In the genomic region with DNA sequence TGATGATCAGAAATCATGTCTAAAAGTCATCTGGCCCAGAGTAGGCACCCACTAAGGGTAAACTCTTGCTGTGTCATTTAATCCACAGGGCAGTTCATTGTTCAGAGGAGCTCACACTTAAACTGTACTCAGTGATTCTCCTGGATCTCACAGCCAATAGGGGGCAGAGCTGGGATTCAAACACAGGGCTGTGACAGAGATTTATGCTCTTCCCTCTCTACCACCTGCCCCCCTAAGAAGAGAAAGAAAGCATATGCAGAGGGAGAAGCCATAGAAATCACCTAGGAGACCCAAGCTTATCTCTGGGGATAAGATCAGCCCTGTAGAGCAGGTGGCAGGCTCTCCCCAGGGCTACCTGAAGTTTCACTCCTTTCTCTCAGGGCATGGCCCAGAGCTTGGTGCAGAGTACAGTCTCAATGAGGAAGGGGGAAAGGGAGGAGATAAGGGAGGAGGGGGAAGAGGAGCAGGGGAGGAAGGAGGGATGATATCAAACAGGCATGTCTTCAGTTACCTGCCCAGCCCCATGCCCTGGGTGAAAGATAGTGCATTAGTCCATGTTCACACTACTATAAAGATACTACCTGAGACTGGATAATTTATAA, we compare ENCODE assay signal across 11 cellular contexts. TPM values are rescaled to one million over a fixed set of nuclear protein-coding genes. Genes with fewer than 3 reads are reported as not detected.
DNase-seq lines count a peak whose midpoint lies in the region; ATAC-seq, FAIRE-seq and TF ChIP-seq lines count a peak whose summit lies in the region.
"Had no signal": no experiment of that assay in that cellular context is flagged by ENCODE, and none has a peak within 500 bp of the region (broad histone marks: within the 10 kb centered on the region; RNA-seq: fewer than 3 reads in every experiment).

No MANE protein-coding gene starts in this region.

- H3K9ac ChIP-seq in Loucy (ENCODE audit: low read depth, low read length, poor library complexity, severe bottlenecking) (no peak overlapping the region), astrocyte (ENCODE audit: low read length) (no peak overlapping the region), HepG2 (ENCODE audit: insufficient read depth, low read depth, low read length) (no peak overlapping the region)

- TF ChIP-seq POLR2A in HepG2 (IDR thresholded peaks at IDR 0.05; ENCODE audit: insufficient read depth in 1 of 2, low read depth in 2 of 2, low read length in 2 of 2) = no peak

- ATAC-seq in HepG2 = peak; percentile 44; the same call in 1 of the 3 replicates
- ATAC-seq in HG03432 (IDR thresholded peaks at IDR 0.05; ENCODE audit: unreplicated experiment) = no peak
- no peak for ATAC-seq in HG02938 (IDR thresholded peaks at IDR 0.05; ENCODE audit: unreplicated experiment)
- ATAC-seq: gastroesophageal sphincter had no signal

- BruUV-seq in HepG2 (replicated peaks; lab: Mats Ljungman, UMichigan) = no TSS peak

- no peaks in the 10 kb centered on the region for H3F3A ChIP-seq in Loucy (ENCODE audit: low read depth)

- H4K20me1 ChIP-seq in Loucy (ENCODE audit: insufficient read depth, low read length, poor library complexity, severe bottlenecking) (no peaks in the 10 kb centered on the region), astrocyte (ENCODE audit: insufficient read depth, low read length) (no peaks in the 10 kb centered on the region), HepG2 (ENCODE audit: insufficient read depth, low read length) (no peaks in the 10 kb centered on the region)

- H3K4me2 ChIP-seq in Loucy (ENCODE audit: low read depth, low read length, poor library complexity, severe bottlenecking) (no peak overlapping the region), astrocyte (ENCODE audit: low read length) (no peak overlapping the region), HepG2 (ENCODE audit: low read depth, low read length) (no peak overlapping the region)

- H3K79me2 ChIP-seq in Loucy (ENCODE audit: insufficient read depth, low read length) = no peaks in the 10 kb centered on the region
- no peaks in the 10 kb centered on the region for H3K79me2 ChIP-seq in astrocyte (ENCODE audit: insufficient read depth, low read length)
- H3K79me2 ChIP-seq in HepG2 (ENCODE audit: insufficient read depth, low read length) = no peaks in the 10 kb centered on the region

- H3K4me3 ChIP-seq in Loucy (ENCODE audit: low read length, poor library complexity, severe bottlenecking) (no peak overlapping the region), astrocyte (ENCODE audit: insufficient read depth, low read depth, low read length) (no peak overlapping the region), HepG2 (replicated peaks in 1 of 3; ENCODE audit: insufficient read depth in 1 of 3, low read depth in 2 of 3, low read length in 3 of 3) (no peak overlapping the region)
- H3K4me3 ChIP-seq: gastroesophageal sphincter, thyroid gland had no signal

- H2AFZ ChIP-seq in Loucy (ENCODE audit: low read length) = no peak overlapping the region
- no peak overlapping the region for H2AFZ ChIP-seq in astrocyte (ENCODE audit: low read depth, low read length)
- H2AFZ ChIP-seq in HepG2 (ENCODE audit: low read length) = no peak overlapping the region

- H3K4me3 Mint-ChIP-seq in astrocyte (ENCODE audit: unreplicated experiment) = no peak overlapping the region
- H3K4me3 Mint-ChIP-seq: activated T-cell treated with anti-CD3 and anti-CD28 coated beads, Interleukin-2, amount 50 U/mL, for 24 hours had no signal

- in situ Hi-C loops in HepG2 (cut with HindIII; ENCODE audit: extremely low pct_ligation_motif_present, low pct_unique_long_range_greater_than_20kb) = no loop called here

- no peaks in the 10 kb centered on the region for H3K36me3 Mint-ChIP-seq in astrocyte (ENCODE audit: low read depth, unreplicated experiment)

- intact Hi-C loops in HepG2 (cut with micrococcal nuclease; ENCODE audit: unreplicated experiment) = loop anchor here (2.0 kb wide), 1 partner anchor 245 kb away; no protein-coding TSS in a partner anchor

- no peaks in the 10 kb centered on the region for H3K4me1 ChIP-seq in Loucy (ENCODE audit: insufficient read depth, low read length, poor library complexity, severe bottlenecking)
- no peaks in the 10 kb centered on the region for H3K4me1 ChIP-seq in astrocyte (ENCODE audit: insufficient read depth, low read length)
- no peaks in the 10 kb centered on the region for H3K4me1 ChIP-seq in HepG2 (ENCODE audit: insufficient read depth, low read length)
- H3K4me1 ChIP-seq: gastroesophageal sphincter, thyroid gland had no signal

- H3K9me3 Mint-ChIP-seq in astrocyte (ENCODE audit: unreplicated experiment) = no peaks in the 10 kb centered on the region
- H3K9me3 Mint-ChIP-seq: activated T-cell treated with anti-CD3 and anti-CD28 coated beads, Interleukin-2, amount 50 U/mL, for 24 hours had no signal

- POLR2A ChIA-PET in HepG2 (lab: Yijun Ruan, JAX) = no interaction called here

- H3K27me3 ChIP-seq in Loucy (ENCODE audit: insufficient read depth, low read length, poor library complexity, severe bottlenecking) = no peaks in the 10 kb centered on the region
- H3K27me3 ChIP-seq in astrocyte (ENCODE audit: insufficient read depth, low read length) = peaks cover 13% of the 10 kb centered on the region
- no peaks in the 10 kb centered on the region; a peak in 1 of 5 replicates for H3K27me3 ChIP-seq in HepG2 (ENCODE audit: control insufficient read depth in 1 of 2, insufficient read depth in 2 of 2, low read length in 2 of 2)
- H3K27me3 ChIP-seq: thyroid gland had no signal

- H3K9me3 ChIP-seq in Loucy (ENCODE audit: insufficient read depth, low read depth, low read length) (no peaks in the 10 kb centered on the region), astrocyte (ENCODE audit: insufficient read depth, low read depth, low read length) (no peaks in the 10 kb centered on the region), HepG2 (ENCODE audit: low read length) (no peaks in the 10 kb centered on the region)
- H3K9me3 ChIP-seq: gastroesophageal sphincter, thyroid gland had no signal

- H3K27ac ChIP-seq in astrocyte (ENCODE audit: low read depth, low read length) (no peak overlapping the region), HepG2 (ENCODE audit: extremely low read length, insufficient read depth, low read length) (no peak overlapping the region)
- H3K27ac ChIP-seq: gastroesophageal sphincter, thyroid gland had no signal

- TF ChIP-seq EP300 in HepG2 (IDR thresholded peaks at IDR 0.05; ENCODE audit: low read depth in 2 of 2, low read length in 2 of 2) (no peak), HepG2 (CRISPR knock-in tag; IDR thresholded peaks at IDR 0.05; ENCODE audit: borderline replicate concordance) (no peak)

- TF ChIP-seq CTCF in Loucy (conservative IDR thresholded peaks at IDR 0.05; ENCODE audit: low read length) (peak; percentile 62), astrocyte (IDR thresholded peaks at IDR 0.05; ENCODE audit: insufficient read depth, low read depth, low read length) (peak; percentile 19), HepG2 (CRISPR knock-in tag; IDR thresholded peaks at IDR 0.05) (0 out of 2 replicates have a peak, but pooled peaks have one; percentile 16)

- no peak for TF ChIP-seq RAD21 in HepG2 (CRISPR knock-in tag; IDR thresholded peaks at IDR 0.05)

- CTCF ChIA-PET in HepG2 (lab: Yijun Ruan, JAX; ENCODE audit: low intra/inter-chr PET ratio, low total read pairs) = interaction anchor here (1.8 kb wide), 1 partner anchor 246 kb away, joined by 4 read pairs; no protein-coding TSS in a partner anchor

- H3K27ac Mint-ChIP-seq in astrocyte (ENCODE audit: unreplicated experiment) = no peak overlapping the region
- H3K27ac Mint-ChIP-seq: activated T-cell treated with anti-CD3 and anti-CD28 coated beads, Interleukin-2, amount 50 U/mL, for 24 hours had no signal

- H3K36me3 ChIP-seq in Loucy (ENCODE audit: insufficient read depth, low read length) (no peaks in the 10 kb centered on the region), astrocyte (ENCODE audit: insufficient read depth, low read length) (no peaks in the 10 kb centered on the region), HepG2 (replicated peaks in 1 of 2; ENCODE audit: control insufficient read depth in 1 of 2, insufficient read depth in 2 of 2, low read length in 2 of 2) (no peaks in the 10 kb centered on the region)
- H3K36me3 ChIP-seq: gastroesophageal sphincter, thyroid gland had no signal

- peaks cover 1% of the 10 kb centered on the region for H3K4me1 Mint-ChIP-seq in astrocyte (ENCODE audit: low read depth, unreplicated experiment)

- no peak for FAIRE-seq in astrocyte (lab: Jason Lieb, UNC)
- no peak for FAIRE-seq in HepG2 (lab: Jason Lieb, UNC)

- DNase-seq in DMS 273 treated with DMSO at 0.1 percent for 48 hours (lab: John Stamatoyannopoulos, UW) (peak; percentile 35), astrocyte (ENCODE audit: low read depth) (no peak), HepG2 (ENCODE audit: low spot score) (peak; percentile 4), DMS79 treated with DMSO at 0.1 percent for 48 hours (lab: John Stamatoyannopoulos, UW) (no peak)
- no peak for DNase-seq in activated CD8-positive, alpha-beta memory T cell treated with anti-CD3 and anti-CD28 coated beads for 24 hours
- DNase-seq: activated T-cell treated with anti-CD3 and anti-CD28 coated beads, Interleukin-2, amount 50 U/mL, for 24 hours; thyroid gland had no signal

- H3K9me2 ChIP-seq in Loucy (replicated peaks; ENCODE audit: low read depth, low read length) = no peaks in the 10 kb centered on the region

- H3K27me3 Mint-ChIP-seq in astrocyte (ENCODE audit: low read depth, unreplicated experiment) = peaks cover 30% of the 10 kb centered on the region

RNA-seq across cellular contexts. Expression of a gene that starts 51.8 kb away (rescaled TPM):
- total RNA-seq in astrocyte (67.3 and 72.1 TPM in 2 replicates), HepG2 (2016; rRNA removed; fragmentation: Illumina TruSeq; extraction: Trizol) (33.5 and 67.5 TPM in 2 replicates)
- 22.4 and 27.1 TPM in 2 replicates for total RNA-seq in HepG2 (2016; cell fraction: cytosol; rRNA removed; fragmentation: Illumina TruSeq; extraction: Trizol; ENCODE audit: low read depth)
- 32.0 and 67.5 TPM in 2 replicates for total RNA-seq in HepG2 (2016; cell fraction: insoluble cytoplasmic fraction; rRNA removed; fragmentation: Illumina TruSeq; extraction: Trizol)
- total RNA-seq in HepG2 (2016; cell fraction: membrane; rRNA removed; fragmentation: Illumina TruSeq; extraction: Trizol) = 22.2 and 23.4 TPM in 2 replicates
- total RNA-seq in HepG2 (2016; cell fraction: nucleus; rRNA removed; fragmentation: Illumina TruSeq; extraction: Trizol) = 67.5 and 93.2 TPM in 2 replicates
- polyA plus RNA-seq in HepG2 (2011; rRNA removed) = 59.4 and 61.6 TPM in 2 replicates
- 41.8 and 45.0 TPM in 2 replicates for polyA plus RNA-seq in HepG2 (2011; cell fraction: cytosol; rRNA removed)
- polyA plus RNA-seq in HepG2 (2011; cell fraction: nucleus; rRNA removed) = 62.2 and 69.8 TPM in 2 replicates
- polyA plus RNA-seq in HepG2 (2012) = 29.7 and 33.7 TPM in 2 replicates
- polyA plus RNA-seq in HepG2 (2016; cell fraction: cytosol; fragmentation: Illumina TruSeq; extraction: Trizol; ENCODE audit: low read depth) = 4.6 and 4.9 TPM in 2 replicates
- 25.8 and 28.0 TPM in 2 replicates for polyA plus RNA-seq in HepG2 (2016; cell fraction: insoluble cytoplasmic fraction; fragmentation: Illumina TruSeq; extraction: Trizol; ENCODE audit: low read depth)
- polyA plus RNA-seq in HepG2 (2016; cell fraction: membrane; fragmentation: Illumina TruSeq; extraction: Trizol; ENCODE audit: low read depth) = 10.4 and 11.2 TPM in 2 replicates
- polyA plus RNA-seq in HepG2 (2016; cell fraction: nucleus; fragmentation: Illumina TruSeq; extraction: Trizol; ENCODE audit: insufficient read depth, low read depth) = 113 and 118 TPM in 2 replicates
- polyA minus RNA-seq in HepG2 (2011; rRNA and poly(A)+ RNA removed; ENCODE audit: low replicate concordance) = 47.4 and 81.7 TPM in 2 replicates
- 17.2 and 21.0 TPM in 2 replicates for polyA minus RNA-seq in HepG2 (2011; cell fraction: cytosol; rRNA and poly(A)+ RNA removed)
- 86.3 and 91.4 TPM in 2 replicates for polyA minus RNA-seq in HepG2 (2011; cell fraction: nucleus; rRNA and poly(A)+ RNA removed)

Comparison
In these comparisons a context has a peak if more than half of its experiments do, and no peak if none do; other contexts are left out.
1. DNase-seq: peak in DMS 273 treated with DMSO at 0.1 percent for 48 hours (single experiment) and HepG2 (single experiment); none in astrocyte (single experiment), DMS79 treated with DMSO at 0.1 percent for 48 hours (single experiment) and activated CD8-positive, alpha-beta memory T cell treated with anti-CD3 and anti-CD28 coated beads for 24 hours (single experiment).
2. Peak in every context shown above with its lines, with median percentiles within 50 percentile points of each other: CTCF ChIP-seq.